In genomic region chr14:64845878-64846277, GRCh38 we compare ENCODE assay signal across 22 cellular contexts. TPM values are rescaled to one million over a fixed set of nuclear protein-coding genes. Genes with fewer than 3 reads are reported as not detected.
DNase-seq lines count a peak whose midpoint lies in the region; ATAC-seq and TF ChIP-seq lines count a peak whose summit lies in the region.
"Had no signal": no experiment of that assay in that cellular context is flagged by ENCODE, and none has a peak within 500 bp of the region (broad histone marks: within the 10 kb centered on the region; RNA-seq: fewer than 3 reads in every experiment).

No MANE protein-coding gene starts in this region.

- no peaks in the 10 kb centered on the region for H3K9me1 ChIP-seq in IMR-90 (ENCODE audit: insufficient read depth, low read length)

- intact Hi-C loops in IMR-90 (cut with micrococcal nuclease), result no loop called here
- intact Hi-C loops in naive thymus-derived CD4-positive, alpha-beta T cell (cut with micrococcal nuclease), result no loop called here

- H3K4me1 ChIP-seq in IMR-90 (ENCODE audit: control insufficient read depth, insufficient read depth, low read length), result peaks cover 2% of the 10 kb centered on the region
- H3K4me1 ChIP-seq in naive thymus-derived CD4-positive, alpha-beta T cell (ENCODE audit: control insufficient read depth in 2 of 2, insufficient read depth in 2 of 2, low read length in 2 of 2), result no peaks in the 10 kb centered on the region
- H3K4me1 ChIP-seq: HAP-1, vagina had no signal

- no peak overlapping the region for H4K8ac ChIP-seq in IMR-90 (ENCODE audit: low read depth in 2 of 2, low read length in 2 of 2)

- H4K5ac ChIP-seq in IMR-90 (ENCODE audit: low read depth, low read length), result no peak overlapping the region

- in situ Hi-C loops in IMR-90 (cut with MboI; ENCODE audit: low sequenced_read_pairs), result no loop called here

- H3K4me3 Mint-ChIP-seq in naive thymus-derived CD4-positive, alpha-beta T cell, result no peak overlapping the region
- H3K4me3 Mint-ChIP-seq: activated naive CD8-positive, alpha-beta T cell treated with anti-CD3 and anti-CD28 coated beads, Interleukin-2, amount 50 U/mL, for 24 hours; stimulated activated naive CD8-positive, alpha-beta T cell treated with anti-CD3 and anti-CD28 coated beads, Interleukin-15, Interleukin-2, amounts not matched to agents 100 ng/mL and 50 ng/mL, for 24 hours had no signal

- peak; percentile 80 for ATAC-seq in IMR-90 (ENCODE audit: low read depth)
- ATAC-seq in naive thymus-derived CD4-positive, alpha-beta T cell, result no peak
- ATAC-seq: activated naive CD8-positive, alpha-beta T cell treated with anti-CD3 and anti-CD28 coated beads, Interleukin-2, amount 50 U/mL, for 24 hours; Panc1 had no signal

- no peak overlapping the region for H2BK15ac ChIP-seq in IMR-90 (ENCODE audit: low read depth, low read length)

- H3K27ac ChIP-seq in IMR-90 (ENCODE audit: insufficient read depth, low read length), result no peak overlapping the region
- no peak overlapping the region for H3K27ac ChIP-seq in naive thymus-derived CD4-positive, alpha-beta T cell (ENCODE audit: low read depth, low read length)
- H3K27ac ChIP-seq: vagina had no signal

- no peak overlapping the region for H2AFZ ChIP-seq in IMR-90 (replicated peaks; ENCODE audit: low read length, poor library complexity)

- H3K27ac Mint-ChIP-seq in naive thymus-derived CD4-positive, alpha-beta T cell, result no peak overlapping the region
- H3K27ac Mint-ChIP-seq: activated naive CD8-positive, alpha-beta T cell treated with anti-CD3 and anti-CD28 coated beads, Interleukin-2, amount 50 U/mL, for 24 hours; stimulated activated naive CD8-positive, alpha-beta T cell treated with anti-CD3 and anti-CD28 coated beads, Interleukin-15, Interleukin-2, amounts not matched to agents 100 ng/mL and 50 ng/mL, for 24 hours had no signal

- H2AK9ac ChIP-seq in IMR-90 (replicated peaks; ENCODE audit: low read depth, low read length, poor library complexity), result no peak overlapping the region

- no peak overlapping the region for H3K14ac ChIP-seq in IMR-90 (replicated peaks; ENCODE audit: low read depth, low read length)

- H3K18ac ChIP-seq in IMR-90 (ENCODE audit: low read depth, low read length), result no peak overlapping the region

- H2AK5ac ChIP-seq in IMR-90 (ENCODE audit: low read depth, low read length), result no peak overlapping the region

- DNase-seq in AG04449 (ENCODE audit: low read depth, low spot score) (peak; percentile 55), IMR-90 (peak; percentile 64), astrocyte of the hippocampus (ENCODE audit: low read depth, low spot score) (peak; percentile 86), kidney glomerular epithelial cell (lab: John Stamatoyannopoulos, UW) (peak; percentile 89), NAMALWA (ENCODE audit: low spot score) (no peak), retina (no peak)
- DNase-seq in naive thymus-derived CD4-positive, alpha-beta T cell, result no peak
- DNase-seq in stimulated activated CD4-positive, alpha-beta T cell treated with anti-CD3 and anti-CD28 coated beads, Interleukin-12 subunit alpha, Interleukin-12 subunit beta, amount 100 ng/mL, for 4 hours, result no peak
- DNase-seq: activated CD4-positive, alpha-beta T cell treated with anti-CD3 and anti-CD28 coated beads, Interleukin-2, amount 50 U/mL, for 1 hour; activated naive CD8-positive, alpha-beta T cell treated with anti-CD3 and anti-CD28 coated beads, Interleukin-2, amount 50 U/mL, for 24 hours; activated T-cell treated with anti-CD3 and anti-CD28 coated beads, Interleukin-2, amount 50 U/mL, for 1 hour; cortex of kidney; Kasumi-1; NCI-H526 treated with DMSO at 0.1 percent for 48 hours; occipital lobe; small intestine had no signal

- no CpG with 5 or more reads among the region's 6 CpGs for WGBS in IMR-90 (ENCODE audit: extremely low coverage in 2 of 2, insufficient read length in 1 of 2), 2 experiments

- H3K4me1 Mint-ChIP-seq in naive thymus-derived CD4-positive, alpha-beta T cell, result peaks cover 0 to 6% (median 0%) of the 10 kb centered on the region in 7 donors

- H3K4me3 ChIP-seq in AG04449 (ENCODE audit: low read depth, low read length) (no peak overlapping the region), IMR-90 (ENCODE audit: insufficient read depth, low read depth, low read length) (no peak overlapping the region)
- no peak overlapping the region for H3K4me3 ChIP-seq in naive thymus-derived CD4-positive, alpha-beta T cell (ENCODE audit: low read length)
- H3K4me3 ChIP-seq: HAP-1, vagina had no signal

- no peaks in the 10 kb centered on the region for H4K20me1 ChIP-seq in IMR-90 (ENCODE audit: insufficient read depth, low read length)

- H3K36me3 ChIP-seq in IMR-90 (ENCODE audit: control insufficient read depth, insufficient read depth, low read length), result no peaks in the 10 kb centered on the region
- no peaks in the 10 kb centered on the region for H3K36me3 ChIP-seq in naive thymus-derived CD4-positive, alpha-beta T cell (ENCODE audit: control insufficient read depth in 2 of 3, insufficient read depth in 3 of 3, low read length in 3 of 3)
- H3K36me3 ChIP-seq: HAP-1, vagina had no signal

- H3K4ac ChIP-seq in IMR-90 (ENCODE audit: low read depth, low read length), result no peak overlapping the region

- H3K27me3 Mint-ChIP-seq in naive thymus-derived CD4-positive, alpha-beta T cell, result peaks cover 37 to 66% (median 47%) of the 10 kb centered on the region in 5 donors

- POLR2A ChIA-PET in AG04449 (lab: Yijun Ruan, JAX), result no interaction called here
- POLR2A ChIA-PET in IMR-90 (lab: Charles Lee; ENCODE audit: unreplicated experiment), result no interaction called here
- POLR2A ChIA-PET in naive thymus-derived CD4-positive, alpha-beta T cell (lab: Charles Lee), result no interaction called here

- peaks cover 55% of the 10 kb centered on the region for H3K27me3 ChIP-seq in IMR-90 (ENCODE audit: control insufficient read depth, insufficient read depth, low read length)
- H3K27me3 ChIP-seq in naive thymus-derived CD4-positive, alpha-beta T cell (ENCODE audit: control insufficient read depth in 2 of 2, insufficient read depth in 2 of 2, low read length in 2 of 2), result peaks cover 3 to 5% of the 10 kb centered on the region in 2 donors
- H3K27me3 ChIP-seq: vagina had no signal

- H2BK120ac ChIP-seq in IMR-90 (ENCODE audit: low read depth, low read length), result no peak overlapping the region

- no peak overlapping the region for H3K56ac ChIP-seq in IMR-90 (ENCODE audit: extremely low read depth, insufficient read depth, low read length)

- no peaks in the 10 kb centered on the region for H3K9me3 ChIP-seq in IMR-90 (ENCODE audit: control insufficient read depth, insufficient read depth, low read length)
- H3K9me3 ChIP-seq in naive thymus-derived CD4-positive, alpha-beta T cell (ENCODE audit: control insufficient read depth in 2 of 3, low read length in 3 of 3), result no peaks in the 10 kb centered on the region
- H3K9me3 ChIP-seq: HAP-1, vagina had no signal

- TF ChIP-seq CTCF in AG04449 (IDR thresholded peaks at IDR 0.05; ENCODE audit: insufficient read depth, low read length, missing control alignments) (no peak), IMR-90 (conservative IDR thresholded peaks at IDR 0.05; ENCODE audit: low read depth, low read length) (no peak)

- CTCF ChIA-PET in AG04449 (lab: Yijun Ruan, JAX), result interaction anchor here (1.3 to 15.1 kb wide), 5 partner anchors 11 to 46 kb away, joined by 4 to 219 read pairs (median 4); no protein-coding TSS in a partner anchor
- CTCF ChIA-PET in IMR-90 (lab: Yijun Ruan, JAX), result no interaction called here
- CTCF ChIA-PET in naive thymus-derived CD4-positive, alpha-beta T cell (lab: Charles Lee), result no interaction called here

- H4K91ac ChIP-seq in IMR-90 (ENCODE audit: insufficient read depth, low read depth, low read length), result no peak overlapping the region

- no peak overlapping the region for H3K23ac ChIP-seq in IMR-90 (ENCODE audit: low read depth, low read length)

- H2BK5ac ChIP-seq in IMR-90 (ENCODE audit: low read depth, low read length, poor library complexity, severe bottlenecking), result no peak overlapping the region

- H3K79me1 ChIP-seq in IMR-90 (ENCODE audit: low read depth in 1 of 2, low read length in 2 of 2), result no peaks in the 10 kb centered on the region

- no peak overlapping the region for H3K4me2 ChIP-seq in IMR-90 (ENCODE audit: low read depth, low read length)

- BruUV-seq in IMR-90 (replicated peaks; lab: Mats Ljungman, UMichigan), result no TSS peak

- H3K9ac ChIP-seq in IMR-90 (ENCODE audit: low read depth, low read length), result no peak overlapping the region

- peaks cover 0 to 1% (median 0%) of the 10 kb centered on the region in 11 donors for H3K9me3 Mint-ChIP-seq in naive thymus-derived CD4-positive, alpha-beta T cell
- H3K9me3 Mint-ChIP-seq: activated naive CD8-positive, alpha-beta T cell treated with anti-CD3 and anti-CD28 coated beads, Interleukin-2, amount 50 U/mL, for 24 hours; stimulated activated naive CD8-positive, alpha-beta T cell treated with anti-CD3 and anti-CD28 coated beads, Interleukin-15, Interleukin-2, amounts not matched to agents 100 ng/mL and 50 ng/mL, for 24 hours had no signal

- TF ChIP-seq POLR2A in IMR-90 (IDR thresholded peaks at IDR 0.05; ENCODE audit: low read depth, low read length), result no peak

- no peaks in the 10 kb centered on the region for H3K36me3 Mint-ChIP-seq in naive thymus-derived CD4-positive, alpha-beta T cell

- H2BK20ac ChIP-seq in IMR-90 (ENCODE audit: low read depth, low read length), result no peak overlapping the region

- dilution Hi-C loops in IMR-90 (cut with HindIII; ENCODE audit: low sequenced_read_pairs, unreplicated experiment), result no loop called here

- TF ChIP-seq RAD21 in IMR-90 (IDR thresholded peaks at IDR 0.05; ENCODE audit: low read length), result no peak

TF ChIP-seq in IMR-90, 13 proteins besides CTCF, POLR2A, EP300 and RAD21:
- TF ChIP-seq ELK1 (IDR thresholded peaks at IDR 0.05; ENCODE audit: borderline replicate concordance, low read depth, low read length) (no peak), BHLHE40 (IDR thresholded peaks at IDR 0.05; ENCODE audit: low read depth, low read length) (no peak), CHD1 (IDR thresholded peaks at IDR 0.05; ENCODE audit: low read depth, low read length) (no peak)

RNA-seq across cellular contexts. Expression of gene SPTB, which starts 33.8 kb away (rescaled TPM):
- total RNA-seq in IMR-90 (2012; rRNA removed), result under 0.01 TPM in 2 replicates
- 0.03 and 0.07 TPM in 2 replicates for polyA plus RNA-seq in IMR-90 (2012; rRNA removed)
- polyA plus RNA-seq in IMR-90 (2012; cell fraction: cytosol; rRNA removed), result 0.01 and 0.03 TPM in 2 replicates
- 0.05 and 0.10 TPM in 2 replicates for polyA plus RNA-seq in IMR-90 (2012; cell fraction: nucleus; rRNA removed; ENCODE audit: low replicate concordance)
- under 1 TPM in 3 of 5 experiments, not detected in 2; 0.05 to 0.12 (median 0.05) TPM for total RNA-seq in naive thymus-derived CD4-positive, alpha-beta T cell
- not detected for polyA plus RNA-seq in naive thymus-derived CD4-positive, alpha-beta T cell
- total RNA-seq: fibroblast of lung; T-helper 2 cell treated with Interferon-gamma antibody and Interleukin-4, amounts not matched to agents 100 ng/mL and 5 ng/mL, for 36 hours had no signal
- polyA plus RNA-seq: fibroblast of lung had no signal

Comparison
In these comparisons a context has a peak if more than half of its experiments do, and no peak if none do; other contexts are left out.
1. DNase-seq: peak in AG04449 (single experiment), IMR-90 (single experiment), astrocyte of the hippocampus (single experiment) and kidney glomerular epithelial cell (single experiment); none in NAMALWA (single experiment), naive thymus-derived CD4-positive, alpha-beta T cell (0 of 9), stimulated activated CD4-positive, alpha-beta T cell treated with anti-CD3 and anti-CD28 coated beads, Interleukin-12 subunit alpha, Interleukin-12 subunit beta, amount 100 ng/mL, for 4 hours (single experiment) and retina (single experiment).